1 cellular context compared by ENCODE assay signal in genomic region chr20:24948939-24949679, GRCh38.
TF ChIP-seq lines count a peak whose summit lies in the region.

CST7 (plus strand) TSS chr20:24949269; CDS start chr20:24949506, 237 bp downstream.

TF ChIP-seq in HepG2, 621 proteins besides CTCF, POLR2A, EP300 and RAD21 (continued from another document):
- TF ChIP-seq ZBTB39 (CRISPR knock-in tag; IDR thresholded peaks at IDR 0.05), result no peak
- TF ChIP-seq FOSL2 (CRISPR knock-in tag; IDR thresholded peaks at IDR 0.05), result no peak
- TF ChIP-seq SIN3B (IDR thresholded peaks at IDR 0.05; ENCODE audit: low read length), result no peak
- TF ChIP-seq ZBED4 (CRISPR knock-in tag; IDR thresholded peaks at IDR 0.05; ENCODE audit: borderline replicate concordance), result no peak
- no peak for TF ChIP-seq USF2 (IDR thresholded peaks at IDR 0.05; ENCODE audit: low read depth, low read length)
- no peak for TF ChIP-seq USF2 (CRISPR knock-in tag; IDR thresholded peaks at IDR 0.05; ENCODE audit: borderline replicate concordance)
- no peak for TF ChIP-seq ZNF678 (CRISPR knock-in tag; IDR thresholded peaks at IDR 0.05)
- TF ChIP-seq THYN1 (CRISPR knock-in tag; IDR thresholded peaks at IDR 0.05; ENCODE audit: borderline replicate concordance, low read depth), result no peak
TF ChIP-seq in HepG2: peak in this region for 0.
